28 cellular contexts compared by ENCODE assay signal in the genomic region with DNA sequence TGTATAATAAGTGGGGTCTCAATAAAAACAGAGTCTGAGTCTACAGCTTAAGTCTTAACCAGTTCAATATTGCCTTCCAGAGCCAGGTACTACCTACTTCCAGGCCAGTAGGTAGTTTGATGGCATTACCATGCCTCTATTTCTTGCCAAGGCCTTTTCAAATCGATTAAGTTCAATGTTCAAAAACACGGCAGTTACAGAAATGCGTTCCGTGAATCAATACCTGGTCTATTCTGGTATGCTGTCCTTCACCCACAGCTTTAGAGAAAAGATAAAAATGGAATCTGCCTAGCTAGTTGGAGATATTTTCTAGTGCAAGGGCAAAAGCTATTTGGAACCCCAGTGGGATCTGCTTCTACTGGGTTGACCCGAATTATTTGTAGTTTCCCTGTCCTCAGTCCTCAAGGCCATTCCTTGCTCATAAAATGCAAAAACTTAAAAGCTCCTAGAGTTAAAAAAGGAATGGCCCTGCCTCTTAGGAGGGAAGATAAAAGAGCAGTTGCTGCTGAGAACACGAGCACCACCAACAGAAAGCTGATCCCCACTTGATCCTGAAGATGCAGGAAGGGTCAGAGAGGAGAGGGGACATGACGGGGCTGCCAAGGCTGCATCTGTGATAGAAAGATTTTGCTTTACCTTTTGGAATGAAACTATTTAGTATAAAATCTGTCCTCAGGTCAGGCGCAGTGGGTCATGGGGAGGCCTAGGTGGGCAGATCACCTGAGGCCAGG.
"Had no signal": no experiment of that assay in that cellular context is flagged by ENCODE, and none has a peak within 500 bp of the region (broad histone marks: within the 10 kb centered on the region; RNA-seq: fewer than 3 reads in every experiment).

No MANE protein-coding gene starts in this region.

- H3K27ac Mint-ChIP-seq: naive B cell; natural killer cell; nephron progenitor cell; stimulated activated effector memory CD8-positive, alpha-beta T cell treated with anti-CD3 and anti-CD28 coated beads, Interleukin-12 subunit alpha, Interleukin-12 subunit beta, amount 100 ng/mL, for 72 hours; stimulated activated naive CD8-positive, alpha-beta T cell treated with anti-CD3 and anti-CD28 coated beads, Interleukin-15, amount 100 ng/mL, for 72 hours had no signal

- H3K4me1 Mint-ChIP-seq: naive B cell; natural killer cell; nephron progenitor cell; stimulated activated effector memory CD8-positive, alpha-beta T cell treated with anti-CD3 and anti-CD28 coated beads, Interleukin-12 subunit alpha, Interleukin-12 subunit beta, amount 100 ng/mL, for 72 hours; stimulated activated naive CD8-positive, alpha-beta T cell treated with anti-CD3 and anti-CD28 coated beads, Interleukin-15, amount 100 ng/mL, for 72 hours had no signal

- H3K27ac ChIP-seq: heart right ventricle, hepatocyte, lower lobe of right lung, ovary, prostate gland, sigmoid colon, spleen, testis, thyroid gland, transverse colon, upper lobe of left lung, vagina had no signal

- H3K36me3 ChIP-seq: heart right ventricle, lower lobe of right lung, ovary, prostate gland, sigmoid colon, spleen, thyroid gland, transverse colon, upper lobe of left lung, vagina had no signal

- H3K36me3 Mint-ChIP-seq: naive B cell; natural killer cell; stimulated activated effector memory CD8-positive, alpha-beta T cell treated with anti-CD3 and anti-CD28 coated beads, Interleukin-12 subunit alpha, Interleukin-12 subunit beta, amount 100 ng/mL, for 72 hours had no signal

- H3K9me3 Mint-ChIP-seq: natural killer cell; stimulated activated effector memory CD8-positive, alpha-beta T cell treated with anti-CD3 and anti-CD28 coated beads, Interleukin-12 subunit alpha, Interleukin-12 subunit beta, amount 100 ng/mL, for 72 hours had no signal

- ATAC-seq: heart right ventricle; left ventricle myocardium superior; lower lobe of right lung; natural killer cell; right cardiac atrium; stimulated activated effector memory CD8-positive, alpha-beta T cell treated with anti-CD3 and anti-CD28 coated beads, Interleukin-12 subunit alpha, Interleukin-12 subunit beta, amount 100 ng/mL, for 72 hours; stimulated activated naive CD8-positive, alpha-beta T cell treated with anti-CD3 and anti-CD28 coated beads, Interleukin-15, amount 100 ng/mL, for 72 hours had no signal

- H3K27me3 ChIP-seq: heart right ventricle, hepatocyte, ovary, sigmoid colon, spleen, testis, thyroid gland, transverse colon, upper lobe of left lung, vagina had no signal

- H3K4me1 ChIP-seq: heart right ventricle, lower lobe of right lung, prostate gland, sigmoid colon, spleen, testis, transverse colon, upper lobe of left lung, vagina had no signal

- H3K4me3 Mint-ChIP-seq: naive B cell; natural killer cell; nephron progenitor cell; stimulated activated effector memory CD8-positive, alpha-beta T cell treated with anti-CD3 and anti-CD28 coated beads, Interleukin-12 subunit alpha, Interleukin-12 subunit beta, amount 100 ng/mL, for 72 hours; stimulated activated naive CD8-positive, alpha-beta T cell treated with anti-CD3 and anti-CD28 coated beads, Interleukin-15, amount 100 ng/mL, for 72 hours had no signal

- DNase-seq: heart right ventricle; islet precursor cell; left ventricle myocardium superior; lower lobe of right lung; mammary epithelial cell; mesenchymal stem cell; naive B cell; natural killer cell; nephron progenitor cell; ovary; posterior cingulate gyrus; retina; right cardiac atrium; sigmoid colon; small intestine; spleen; stimulated activated CD4-positive, alpha-beta T cell treated with anti-CD3 and anti-CD28 coated beads, Interleukin-4, amount 100 ng/mL, for 24 hours; stimulated activated naive CD4-positive, alpha-beta T cell treated with Interleukin-2 at 50 U/mL for 16 hours; stimulated activated naive CD8-positive, alpha-beta T cell treated with anti-CD3 and anti-CD28 coated beads, Interleukin-15, amount 100 ng/mL, for 72 hours; substantia nigra; testis; transverse colon; upper lobe of left lung had no signal

- H3K9me3 ChIP-seq: lower lobe of right lung, ovary, prostate gland, sigmoid colon, testis, thyroid gland, transverse colon, vagina had no signal

- FAIRE-seq: small intestine had no signal

- H3K4me3 ChIP-seq: heart right ventricle, hepatocyte, lower lobe of right lung, ovary, prostate gland, sigmoid colon, spleen, testis, thyroid gland, transverse colon, upper lobe of left lung, vagina had no signal
